13 cellular contexts compared by ENCODE assay signal in the genomic region with DNA sequence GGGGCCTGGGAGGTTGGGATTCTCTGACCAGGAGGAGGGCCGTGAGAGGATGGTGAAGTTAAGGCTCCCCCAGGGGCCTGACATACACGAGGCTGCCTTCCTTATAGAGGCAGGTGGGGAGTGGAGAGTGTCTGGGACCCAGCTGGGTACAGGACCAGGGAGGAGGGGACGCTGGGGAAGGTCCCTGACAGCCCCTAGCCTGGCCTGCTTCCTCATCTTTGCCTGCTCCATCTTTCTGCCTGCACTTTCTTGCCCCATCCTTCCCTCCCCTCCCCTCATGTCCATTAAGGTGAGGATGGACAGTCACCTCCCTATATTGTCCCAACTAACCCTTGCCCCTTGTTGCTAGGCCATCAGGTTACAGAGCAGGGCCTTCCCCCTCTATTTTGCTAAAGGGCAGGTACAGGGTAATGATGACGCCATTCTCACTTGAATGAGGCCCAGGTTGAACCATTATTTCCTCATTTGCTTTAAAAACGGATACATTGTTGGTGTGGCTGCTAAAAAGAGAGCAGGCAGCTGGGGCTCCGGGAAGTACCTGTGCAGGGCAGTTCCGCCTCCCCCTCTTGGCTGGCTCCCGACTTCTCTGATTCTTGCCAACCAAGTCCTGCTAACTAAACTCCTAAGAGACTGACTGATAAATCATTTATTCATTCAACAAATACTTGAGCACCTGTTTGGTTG. TPM values are rescaled to one million over a fixed set of nuclear protein-coding genes. Genes with fewer than 3 reads are reported as not detected.
A peak's percentile ranks its signal among the peaks of the same experiment; 100 is the strongest.
DNase-seq lines count a peak whose midpoint lies in the region; TF ChIP-seq lines count a peak whose summit lies in the region.
"Had no signal": no experiment of that assay in that cellular context is flagged by ENCODE, and none has a peak within 500 bp of the region (broad histone marks: within the 10 kb centered on the region; RNA-seq: fewer than 3 reads in every experiment).

No MANE protein-coding gene starts in this region.

- H3K4me3 Mint-ChIP-seq in activated T-helper 1 cell treated with anti-CD3 and anti-CD28 coated beads, Interleukin-12 subunit alpha, Interleukin-12 subunit beta, Interleukin-2, Interleukin-4 antibody, amounts not matched to agents 30 ng/mL and 10 ng/mL and 1 ng/mL, durations not matched to agents 14 hours and 24 hours and 36 hours, result no peak overlapping the region
- no peak overlapping the region for H3K4me3 Mint-ChIP-seq in progenitor cell of endocrine pancreas (ENCODE audit: low read depth)

- no peaks in the 10 kb centered on the region for H3K9me3 Mint-ChIP-seq in activated T-helper 1 cell treated with anti-CD3 and anti-CD28 coated beads, Interleukin-12 subunit alpha, Interleukin-12 subunit beta, Interleukin-2, Interleukin-4 antibody, amounts not matched to agents 30 ng/mL and 10 ng/mL and 1 ng/mL, durations not matched to agents 14 hours and 24 hours and 36 hours
- H3K9me3 Mint-ChIP-seq in progenitor cell of endocrine pancreas (ENCODE audit: low read depth), result no peaks in the 10 kb centered on the region

- peak; percentile 54 for DNase-seq in NOMO-1 treated with DMSO at 0.1 percent for 48 hours (lab: John Stamatoyannopoulos, UW; ENCODE audit: unreplicated experiment)
- DNase-seq in NOMO-1 treated with dmso at 0.1 percent for 144 hours (lab: John Stamatoyannopoulos, UW; ENCODE audit: unreplicated experiment), result no peak
- no peak for DNase-seq in activated T-helper 1 cell treated with anti-CD3 and anti-CD28 coated beads, Interleukin-12 subunit alpha, Interleukin-12 subunit beta, Interleukin-2, Interleukin-4 antibody, amounts not matched to agents 30 ng/mL and 10 ng/mL and 1 ng/mL, durations not matched to agents 14 hours and 24 hours and 36 hours (ENCODE audit: low spot score)
- DNase-seq in progenitor cell of endocrine pancreas (ENCODE audit: low spot score, unreplicated experiment), result no peak
- no peak for DNase-seq in COLO668 (lab: John Stamatoyannopoulos, UW; ENCODE audit: unreplicated experiment)
- DNase-seq in mucosa of gallbladder (ENCODE audit: low spot score), result no peak
- no peak for DNase-seq in NCI-H69 (lab: John Stamatoyannopoulos, UW)
- DNase-seq: 8988T; activated CD4-positive, alpha-beta T cell treated with anti-CD3 and anti-CD28 coated beads, Interleukin-2, amount 50 U/mL, for 48 hours; NCI-H187 treated with DMSO at 0.1 percent for 48 hours had no signal

- H3K36me3 Mint-ChIP-seq in activated T-helper 1 cell treated with anti-CD3 and anti-CD28 coated beads, Interleukin-12 subunit alpha, Interleukin-12 subunit beta, Interleukin-2, Interleukin-4 antibody, amounts not matched to agents 30 ng/mL and 10 ng/mL and 1 ng/mL, durations not matched to agents 14 hours and 24 hours and 36 hours (ENCODE audit: low read depth), result no peaks in the 10 kb centered on the region
- H3K36me3 Mint-ChIP-seq in progenitor cell of endocrine pancreas (ENCODE audit: insufficient read depth), result no peaks in the 10 kb centered on the region

- no peak overlapping the region for H3K4me3 ChIP-seq in HEK293 (ENCODE audit: low read depth, low read length)

- H3K9me3 ChIP-seq in HEK293 (ENCODE audit: control insufficient read depth, insufficient read depth, low read depth, low read length), result no peaks in the 10 kb centered on the region

- H3K36me3 ChIP-seq in HEK293 (ENCODE audit: control insufficient read depth in 2 of 2, insufficient read depth in 1 of 2, low read length in 2 of 2), result no peaks in the 10 kb centered on the region

- peaks cover 13% of the 10 kb centered on the region for H3K4me1 Mint-ChIP-seq in activated T-helper 1 cell treated with anti-CD3 and anti-CD28 coated beads, Interleukin-12 subunit alpha, Interleukin-12 subunit beta, Interleukin-2, Interleukin-4 antibody, amounts not matched to agents 30 ng/mL and 10 ng/mL and 1 ng/mL, durations not matched to agents 14 hours and 24 hours and 36 hours (ENCODE audit: low read depth)
- H3K4me1 Mint-ChIP-seq in progenitor cell of endocrine pancreas (ENCODE audit: low read depth), result peaks cover 16% of the 10 kb centered on the region

- TF ChIP-seq CTCF in HEK293 (tag by site-specific recombination; IDR thresholded peaks at IDR 0.05), result no peak
- TF ChIP-seq CTCF in progenitor cell of endocrine pancreas (IDR thresholded peaks at IDR 0.05; ENCODE audit: unreplicated experiment), result no peak

- peak overlapping the region; percentile 34 for H3K27ac Mint-ChIP-seq in activated T-helper 1 cell treated with anti-CD3 and anti-CD28 coated beads, Interleukin-12 subunit alpha, Interleukin-12 subunit beta, Interleukin-2, Interleukin-4 antibody, amounts not matched to agents 30 ng/mL and 10 ng/mL and 1 ng/mL, durations not matched to agents 14 hours and 24 hours and 36 hours
- H3K27ac Mint-ChIP-seq in progenitor cell of endocrine pancreas, result peak overlapping the region; percentile 78

- H3K4me1 ChIP-seq in HEK293 (ENCODE audit: control insufficient read depth, insufficient read depth, low read length), result peaks cover 4% of the 10 kb centered on the region

- H3K27me3 Mint-ChIP-seq in activated T-helper 1 cell treated with anti-CD3 and anti-CD28 coated beads, Interleukin-12 subunit alpha, Interleukin-12 subunit beta, Interleukin-2, Interleukin-4 antibody, amounts not matched to agents 30 ng/mL and 10 ng/mL and 1 ng/mL, durations not matched to agents 14 hours and 24 hours and 36 hours (ENCODE audit: insufficient read depth), result no peaks in the 10 kb centered on the region
- no peaks in the 10 kb centered on the region for H3K27me3 Mint-ChIP-seq in progenitor cell of endocrine pancreas

- H3K27ac ChIP-seq in HEK293 (ENCODE audit: extremely low read depth, low read depth, low read length), result no peak overlapping the region

- CTCF ChIA-PET in HEK293 (lab: Yijun Ruan, JAX), result interaction anchor here (0.6 to 1.5 kb wide), 4 partner anchors 10 to 213 kb away, joined by 3 to 6 read pairs (median 4); no protein-coding TSS in a partner anchor

- intact Hi-C loops in activated T-helper 1 cell treated with anti-CD3 and anti-CD28 coated beads, Interleukin-12 subunit alpha, Interleukin-12 subunit beta, Interleukin-2, Interleukin-4 antibody, amounts not matched to agents 30 ng/mL and 10 ng/mL and 1 ng/mL, durations not matched to agents 14 hours and 24 hours and 36 hours (cut with micrococcal nuclease), result no loop called here

- POLR2A ChIA-PET in HEK293 (lab: Yijun Ruan, JAX), result interaction anchor here (1.2 kb wide), 1 partner anchor 14 kb away, joined by 4 read pairs; no protein-coding TSS in a partner anchor

TF ChIP-seq in HEK293, 187 proteins besides CTCF, POLR2A, EP300 and RAD21:
- 0 out of 2 replicates have a peak, but pooled peaks have one; percentile 47 for TF ChIP-seq ZNF223 (tag by site-specific recombination; IDR thresholded peaks at IDR 0.05)
- no peak for TF ChIP-seq ZNF184 (tag by site-specific recombination; IDR thresholded peaks at IDR 0.05)

RNA-seq across cellular contexts. Expression of a gene that starts 1.3 kb away (rescaled TPM):
- total RNA-seq in activated T-helper 1 cell treated with anti-CD3 and anti-CD28 coated beads, Interleukin-12 subunit alpha, Interleukin-12 subunit beta, Interleukin-2, Interleukin-4 antibody, amounts not matched to agents 30 ng/mL and 10 ng/mL and 1 ng/mL, durations not matched to agents 14 hours and 24 hours and 36 hours, result not detected in 2 replicates
- not detected in 2 replicates for total RNA-seq in progenitor cell of endocrine pancreas
- not detected for total RNA-seq in mucosa of gallbladder
- total RNA-seq: fibroblast of lung, Right ventricle myocardium inferior had no signal

RNA-seq across cellular contexts. Expression of a gene that starts 16.9 kb away (rescaled TPM):
- total RNA-seq in activated T-helper 1 cell treated with anti-CD3 and anti-CD28 coated beads, Interleukin-12 subunit alpha, Interleukin-12 subunit beta, Interleukin-2, Interleukin-4 antibody, amounts not matched to agents 30 ng/mL and 10 ng/mL and 1 ng/mL, durations not matched to agents 14 hours and 24 hours and 36 hours, result 234 and 239 TPM in 2 replicates
- 0.12 and 0.58 TPM in 2 replicates for total RNA-seq in progenitor cell of endocrine pancreas
- 16.2 TPM for total RNA-seq in mucosa of gallbladder
- total RNA-seq: fibroblast of lung had no signal

RNA-seq across cellular contexts. Expression of a gene that starts 18.9 kb away (rescaled TPM):
- total RNA-seq in activated T-helper 1 cell treated with anti-CD3 and anti-CD28 coated beads, Interleukin-12 subunit alpha, Interleukin-12 subunit beta, Interleukin-2, Interleukin-4 antibody, amounts not matched to agents 30 ng/mL and 10 ng/mL and 1 ng/mL, durations not matched to agents 14 hours and 24 hours and 36 hours, result 265 and 268 TPM in 2 replicates
- total RNA-seq in progenitor cell of endocrine pancreas (125 and 134 TPM in 2 replicates), mucosa of gallbladder (43.9 TPM)

RNA-seq across cellular contexts. Expression of a gene that starts 20.9 kb away (rescaled TPM):
- total RNA-seq in activated T-helper 1 cell treated with anti-CD3 and anti-CD28 coated beads, Interleukin-12 subunit alpha, Interleukin-12 subunit beta, Interleukin-2, Interleukin-4 antibody, amounts not matched to agents 30 ng/mL and 10 ng/mL and 1 ng/mL, durations not matched to agents 14 hours and 24 hours and 36 hours, result 131 and 133 TPM in 2 replicates
- 50.5 and 51.5 TPM in 2 replicates for total RNA-seq in progenitor cell of endocrine pancreas
- 142 TPM for total RNA-seq in mucosa of gallbladder

RNA-seq across cellular contexts. Expression of a gene that starts 39.4 kb away (rescaled TPM):
- 65.8 and 66.8 TPM in 2 replicates for total RNA-seq in activated T-helper 1 cell treated with anti-CD3 and anti-CD28 coated beads, Interleukin-12 subunit alpha, Interleukin-12 subunit beta, Interleukin-2, Interleukin-4 antibody, amounts not matched to agents 30 ng/mL and 10 ng/mL and 1 ng/mL, durations not matched to agents 14 hours and 24 hours and 36 hours
- total RNA-seq in progenitor cell of endocrine pancreas, result 27.9 and 29.1 TPM in 2 replicates
- total RNA-seq in mucosa of gallbladder, result 4.6 TPM

Comparison
In these comparisons a context has a peak if more than half of its experiments do, and no peak if none do; other contexts are left out.
1. RNA of a gene that starts 16.9 kb away (total RNA-seq): 234 to 239 TPM in activated T-helper 1 cell treated with anti-CD3 and anti-CD28 coated beads, Interleukin-12 subunit alpha, Interleukin-12 subunit beta, Interleukin-2, Interleukin-4 antibody, amounts not matched to agents 30 ng/mL and 10 ng/mL and 1 ng/mL, durations not matched to agents 14 hours and 24 hours and 36 hours and 16.2 TPM in mucosa of gallbladder (single experiment); 0.12 to 0.58 TPM in progenitor cell of endocrine pancreas; every median in the first group is over 10 times any median in the second.